11 cellular contexts compared by ENCODE assay signal in the genomic region with DNA sequence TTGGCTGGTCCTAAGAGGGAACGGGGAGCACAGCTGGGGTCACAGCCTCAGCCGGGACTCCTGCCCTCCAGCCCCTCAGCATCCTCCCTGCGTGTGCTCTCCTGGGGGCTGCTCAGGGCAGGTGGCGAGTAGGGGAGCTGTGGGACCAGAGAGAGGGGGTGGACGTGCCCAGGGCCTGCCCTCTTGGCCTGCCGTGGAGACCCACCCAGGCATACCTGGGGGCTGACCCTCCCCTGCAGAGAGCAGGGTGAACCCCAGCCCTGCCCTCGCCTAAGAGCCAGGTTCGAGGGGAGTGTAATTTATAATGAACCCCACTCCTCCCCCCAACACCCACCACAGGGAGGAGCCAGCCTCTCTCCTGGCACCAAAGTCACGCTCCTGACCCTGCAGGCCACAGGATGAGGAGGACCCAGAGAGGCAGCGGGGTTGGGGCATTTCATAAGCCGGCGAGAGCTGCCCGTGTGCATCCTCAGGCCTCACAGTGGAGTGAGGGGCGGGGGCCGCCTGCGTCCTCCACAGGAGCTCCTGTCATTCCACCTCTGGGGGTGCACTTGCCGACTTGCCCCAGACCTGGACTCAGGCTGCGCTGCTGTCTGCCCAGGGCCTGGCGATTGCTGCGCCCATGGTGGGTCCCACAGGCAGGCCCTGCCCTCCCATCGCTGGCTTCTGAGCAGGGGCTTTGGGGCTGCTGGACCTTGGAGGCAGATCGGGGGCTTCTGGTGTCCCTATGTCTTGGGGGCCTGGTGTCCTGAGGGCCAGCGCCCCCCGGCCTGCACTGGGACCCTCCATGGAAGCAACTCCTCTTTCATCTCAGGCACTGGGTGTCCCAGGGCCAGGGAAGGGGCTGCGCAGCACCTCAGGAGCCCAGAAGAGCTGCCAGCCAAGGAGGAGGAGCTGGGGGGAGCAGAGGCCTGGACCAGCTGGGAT.
DNase-seq lines count a peak whose midpoint lies in the region; ATAC-seq and TF ChIP-seq lines count a peak whose summit lies in the region.
"Had no signal": no experiment of that assay in that cellular context is flagged by ENCODE, and none has a peak within 500 bp of the region (broad histone marks: within the 10 kb centered on the region; RNA-seq: fewer than 3 reads in every experiment).

No MANE protein-coding gene starts in this region.

- POLR2A ChIA-PET in SK-N-SH (lab: Yijun Ruan, JAX): no interaction called here

- no peak for TF ChIP-seq RAD21 in SK-N-SH (IDR thresholded peaks at IDR 0.05; ENCODE audit: low read length)

- no peak overlapping the region for H3K9ac ChIP-seq in SK-N-SH

- no peak for ATAC-seq in GM21825 (IDR thresholded peaks at IDR 0.05; ENCODE audit: unreplicated experiment)

- H4K20me1 ChIP-seq in SK-N-SH (ENCODE audit: insufficient read depth): no peaks in the 10 kb centered on the region

- WGBS in SK-N-SH (ENCODE audit: low lambda C conversion rate): 52% methylated on average over 25 of the region's 25 CpGs
- WGBS in stomach, 5 donors: 74 to 87% (median 85%) methylated on average over 25 of the region's 25 CpGs

- H3K9me3 ChIP-seq in SK-N-SH (no peaks in the 10 kb centered on the region), stomach (peaks cover 0 to 7% (median 1%) of the 10 kb centered on the region in 4 donors), MG63 (no peaks in the 10 kb centered on the region)

- H3K9me2 ChIP-seq in SK-N-SH: no peaks in the 10 kb centered on the region

- peaks cover 23% of the 10 kb centered on the region; the same call in 1 of the 2 replicates for H3K27me3 ChIP-seq in SK-N-SH (ENCODE audit: insufficient read depth)
- peaks cover 0 to 29% (median 4%) of the 10 kb centered on the region in 3 donors for H3K27me3 ChIP-seq in stomach
- H3K27me3 ChIP-seq in MG63: no peaks in the 10 kb centered on the region; the same call in 1 of the 2 replicates
- H3K27me3 ChIP-seq: breast epithelium had no signal

- no peaks in the 10 kb centered on the region for H3K79me2 ChIP-seq in SK-N-SH (ENCODE audit: insufficient read depth)

- no peak overlapping the region for H2AFZ ChIP-seq in SK-N-SH (ENCODE audit: low read depth)

- H3F3A ChIP-seq in SK-N-SH (replicated peaks; ENCODE audit: insufficient read depth): no peaks in the 10 kb centered on the region

- peak overlapping the region; percentile 77; the same call in 1 of the 2 replicates for H3K4me2 ChIP-seq in SK-N-SH

- intact Hi-C loops in stomach (cut with DNase I; ENCODE audit: low total_unique reads): no loop called here

- peak; percentile 67 for DNase-seq in activated effector memory CD4-positive, alpha-beta T cell treated with anti-CD3 and anti-CD28 coated beads, Interleukin-2, amount 50 U/mL, for 16 hours
- DNase-seq in activated effector memory CD4-positive, alpha-beta T cell treated with Interleukin-2 at 50 U/mL for 16 hours: no peak
- no peak for DNase-seq in SK-N-SH
- peak; percentile 0 for DNase-seq in inferior parietal cortex (ENCODE audit: extremely low spot score)
- peak; percentile 25 for DNase-seq in stomach
- DNase-seq in T-helper 1 cell: no peak
- DNase-seq in MG63: no peak
- DNase-seq: NCI-H1694 treated with DMSO at 0.1 percent for 48 hours had no signal

- no peak for TF ChIP-seq CTCF in SK-N-SH (IDR thresholded peaks at IDR 0.05)
- no peak for TF ChIP-seq CTCF in stomach (IDR thresholded peaks at IDR 0.05)

- H3K4me3 ChIP-seq in SK-N-SH (ENCODE audit: low read depth in 2 of 2, low read length in 1 of 2) (no peak overlapping the region), stomach (no peak overlapping the region), MG63 (no peak overlapping the region)

- TF ChIP-seq POLR2A in stomach (IDR thresholded peaks at IDR 0.05): no peak

- H3K4me1 ChIP-seq in SK-N-SH (ENCODE audit: control insufficient read depth in 1 of 2, insufficient read depth in 2 of 2, low read depth in 1 of 2, low read length in 1 of 2) (peaks cover 0 to 7% of the 10 kb centered on the region in 2 experiments; a peak in 1 of 4 replicates), stomach (peaks cover 0 to 4% (median 0%) of the 10 kb centered on the region in 4 donors)
- H3K4me1 ChIP-seq: breast epithelium had no signal

- CTCF ChIA-PET in SK-N-SH (lab: Yijun Ruan, JAX): interaction anchor here (0.6 to 5.2 kb wide), 8 partner anchors 9 to 1898 kb away, joined by 3 to 81 read pairs (median 5); no protein-coding TSS in a partner anchor

- H3K27ac ChIP-seq in SK-N-SH (ENCODE audit: low read depth in 2 of 2, low read length in 1 of 2) (no peak overlapping the region), stomach (no peak overlapping the region)
- H3K27ac ChIP-seq: breast epithelium, epithelial cell of prostate had no signal

- H3K36me3 ChIP-seq in SK-N-SH (replicated peaks in 1 of 2; ENCODE audit: control insufficient read depth in 1 of 2, insufficient read depth in 2 of 2, low read length in 1 of 2): no peaks in the 10 kb centered on the region
- no peaks in the 10 kb centered on the region for H3K36me3 ChIP-seq in stomach
- no peaks in the 10 kb centered on the region for H3K36me3 ChIP-seq in MG63
- H3K36me3 ChIP-seq: breast epithelium had no signal

- TF ChIP-seq EP300 in SK-N-SH (IDR thresholded peaks at IDR 0.05; ENCODE audit: borderline replicate concordance in 1 of 2, low read depth in 1 of 2, low read length in 1 of 2) (no peak), stomach (IDR thresholded peaks at IDR 0.05) (no peak)

TF ChIP-seq in SK-N-SH, 30 proteins besides CTCF, POLR2A, EP300 and RAD21 (continues in another document):
- TF ChIP-seq, protein P1, sequence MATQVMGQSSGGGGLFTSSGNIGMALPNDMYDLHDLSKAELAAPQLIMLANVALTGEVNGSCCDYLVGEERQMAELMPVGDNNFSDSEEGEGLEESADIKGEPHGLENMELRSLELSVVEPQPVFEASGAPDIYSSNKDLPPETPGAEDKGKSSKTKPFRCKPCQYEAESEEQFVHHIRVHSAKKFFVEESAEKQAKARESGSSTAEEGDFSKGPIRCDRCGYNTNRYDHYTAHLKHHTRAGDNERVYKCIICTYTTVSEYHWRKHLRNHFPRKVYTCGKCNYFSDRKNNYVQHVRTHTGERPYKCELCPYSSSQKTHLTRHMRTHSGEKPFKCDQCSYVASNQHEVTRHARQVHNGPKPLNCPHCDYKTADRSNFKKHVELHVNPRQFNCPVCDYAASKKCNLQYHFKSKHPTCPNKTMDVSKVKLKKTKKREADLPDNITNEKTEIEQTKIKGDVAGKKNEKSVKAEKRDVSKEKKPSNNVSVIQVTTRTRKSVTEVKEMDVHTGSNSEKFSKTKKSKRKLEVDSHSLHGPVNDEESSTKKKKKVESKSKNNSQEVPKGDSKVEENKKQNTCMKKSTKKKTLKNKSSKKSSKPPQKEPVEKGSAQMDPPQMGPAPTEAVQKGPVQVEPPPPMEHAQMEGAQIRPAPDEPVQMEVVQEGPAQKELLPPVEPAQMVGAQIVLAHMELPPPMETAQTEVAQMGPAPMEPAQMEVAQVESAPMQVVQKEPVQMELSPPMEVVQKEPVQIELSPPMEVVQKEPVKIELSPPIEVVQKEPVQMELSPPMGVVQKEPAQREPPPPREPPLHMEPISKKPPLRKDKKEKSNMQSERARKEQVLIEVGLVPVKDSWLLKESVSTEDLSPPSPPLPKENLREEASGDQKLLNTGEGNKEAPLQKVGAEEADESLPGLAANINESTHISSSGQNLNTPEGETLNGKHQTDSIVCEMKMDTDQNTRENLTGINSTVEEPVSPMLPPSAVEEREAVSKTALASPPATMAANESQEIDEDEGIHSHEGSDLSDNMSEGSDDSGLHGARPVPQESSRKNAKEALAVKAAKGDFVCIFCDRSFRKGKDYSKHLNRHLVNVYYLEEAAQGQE (IDR thresholded peaks at IDR 0.05; ENCODE audit: low read depth, low read length): no peak
- TF ChIP-seq ELF1 (IDR thresholded peaks at IDR 0.05) (no peak), FOXM1 (IDR thresholded peaks at IDR 0.05; ENCODE audit: low read depth) (no peak), RXRA (IDR thresholded peaks at IDR 0.05; ENCODE audit: borderline replicate concordance, low read depth) (no peak), RFX5 (IDR thresholded peaks at IDR 0.05; ENCODE audit: low read length) (no peak), MXI1 (IDR thresholded peaks at IDR 0.05; ENCODE audit: low read depth, low read length) (no peak), TCF12 (IDR thresholded peaks at IDR 0.05) (no peak), GABPA (IDR thresholded peaks at IDR 0.05; ENCODE audit: low read depth) (no peak), CHD2 (IDR thresholded peaks at IDR 0.05; ENCODE audit: low read length, partially characterized antibody) (no peak), POLR2AphosphoS5 (IDR thresholded peaks at IDR 0.05; ENCODE audit: low read depth, low read length) (no peak), FOSL2 (IDR thresholded peaks at IDR 0.05; ENCODE audit: borderline replicate concordance, low read depth) (no peak)
- TF ChIP-seq, protein P2, sequence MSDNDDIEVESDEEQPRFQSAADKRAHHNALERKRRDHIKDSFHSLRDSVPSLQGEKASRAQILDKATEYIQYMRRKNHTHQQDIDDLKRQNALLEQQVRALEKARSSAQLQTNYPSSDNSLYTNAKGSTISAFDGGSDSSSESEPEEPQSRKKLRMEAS (IDR thresholded peaks at IDR 0.05; ENCODE audit: low read depth): no peak
- TF ChIP-seq, protein P3, sequence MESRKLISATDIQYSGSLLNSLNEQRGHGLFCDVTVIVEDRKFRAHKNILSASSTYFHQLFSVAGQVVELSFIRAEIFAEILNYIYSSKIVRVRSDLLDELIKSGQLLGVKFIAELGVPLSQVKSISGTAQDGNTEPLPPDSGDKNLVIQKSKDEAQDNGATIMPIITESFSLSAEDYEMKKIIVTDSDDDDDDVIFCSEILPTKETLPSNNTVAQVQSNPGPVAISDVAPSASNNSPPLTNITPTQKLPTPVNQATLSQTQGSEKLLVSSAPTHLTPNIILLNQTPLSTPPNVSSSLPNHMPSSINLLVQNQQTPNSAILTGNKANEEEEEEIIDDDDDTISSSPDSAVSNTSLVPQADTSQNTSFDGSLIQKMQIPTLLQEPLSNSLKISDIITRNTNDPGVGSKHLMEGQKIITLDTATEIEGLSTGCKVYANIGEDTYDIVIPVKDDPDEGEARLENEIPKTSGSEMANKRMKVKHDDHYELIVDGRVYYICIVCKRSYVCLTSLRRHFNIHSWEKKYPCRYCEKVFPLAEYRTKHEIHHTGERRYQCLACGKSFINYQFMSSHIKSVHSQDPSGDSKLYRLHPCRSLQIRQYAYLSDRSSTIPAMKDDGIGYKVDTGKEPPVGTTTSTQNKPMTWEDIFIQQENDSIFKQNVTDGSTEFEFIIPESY (IDR thresholded peaks at IDR 0.05; ENCODE audit: borderline replicate concordance, low read depth): no peak
- TF ChIP-seq, protein P4, sequence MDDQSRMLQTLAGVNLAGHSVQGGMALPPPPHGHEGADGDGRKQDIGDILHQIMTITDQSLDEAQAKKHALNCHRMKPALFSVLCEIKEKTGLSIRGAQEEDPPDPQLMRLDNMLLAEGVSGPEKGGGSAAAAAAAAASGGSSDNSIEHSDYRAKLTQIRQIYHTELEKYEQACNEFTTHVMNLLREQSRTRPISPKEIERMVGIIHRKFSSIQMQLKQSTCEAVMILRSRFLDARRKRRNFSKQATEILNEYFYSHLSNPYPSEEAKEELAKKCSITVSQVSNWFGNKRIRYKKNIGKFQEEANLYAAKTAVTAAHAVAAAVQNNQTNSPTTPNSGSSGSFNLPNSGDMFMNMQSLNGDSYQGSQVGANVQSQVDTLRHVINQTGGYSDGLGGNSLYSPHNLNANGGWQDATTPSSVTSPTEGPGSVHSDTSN (IDR thresholded peaks at IDR 0.05): no peak

Comparison
In these comparisons a context has a peak if more than half of its experiments do, and no peak if none do; other contexts are left out.
1. DNase-seq: peak in activated effector memory CD4-positive, alpha-beta T cell treated with anti-CD3 and anti-CD28 coated beads, Interleukin-2, amount 50 U/mL, for 16 hours (single experiment), inferior parietal cortex (single experiment) and stomach (single experiment); none in activated effector memory CD4-positive, alpha-beta T cell treated with Interleukin-2 at 50 U/mL for 16 hours (single experiment), SK-N-SH (single experiment), T-helper 1 cell (0 of 5) and MG63 (single experiment).